Comparison of ENCODE assay signal across 14 cellular contexts in the genomic region with DNA sequence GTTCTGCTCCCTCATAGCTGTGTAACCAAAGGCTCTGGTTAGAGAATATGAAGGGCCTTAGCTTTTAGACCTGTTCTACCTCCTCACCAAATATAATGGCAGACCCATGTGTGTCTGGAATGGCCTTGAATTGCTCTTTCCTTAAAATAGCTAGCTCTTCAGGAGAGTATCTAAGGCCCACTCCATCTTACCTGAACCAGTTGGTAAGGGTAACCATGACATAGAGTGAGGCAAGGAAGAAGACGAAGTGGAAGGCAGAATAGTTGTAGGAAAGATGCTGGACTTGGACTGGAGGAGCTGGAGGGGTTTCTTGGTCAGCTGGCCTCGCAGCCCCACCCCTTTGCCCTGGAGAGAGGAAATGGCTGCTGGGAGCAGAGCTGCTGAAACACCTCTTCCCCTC. TPM values are rescaled to one million over a fixed set of nuclear protein-coding genes. Genes with fewer than 3 reads are reported as not detected.
DNase-seq lines count a peak whose midpoint lies in the region; ATAC-seq and TF ChIP-seq lines count a peak whose summit lies in the region.
"Had no signal": no experiment of that assay in that cellular context is flagged by ENCODE, and none has a peak within 500 bp of the region (broad histone marks: within the 10 kb centered on the region; RNA-seq: fewer than 3 reads in every experiment).

No MANE protein-coding gene starts in this region.

- peaks cover 35 to 75% (median 53%) of the 10 kb centered on the region in 10 experiments for H3K4me1 ChIP-seq in BLaER1 treated with 17β-estradiol and CSF1 and Interleukin-3, amounts not matched to agents 10 nM and 100 nM
- H3K4me1 ChIP-seq in HUES64 (ENCODE audit: insufficient read depth, low read length): peaks cover 40% of the 10 kb centered on the region
- H3K4me1 ChIP-seq in gastroesophageal sphincter: peaks cover 5 to 75% (median 27%) of the 10 kb centered on the region in 3 donors

- DNase-seq in chondrocyte (ENCODE audit: low spot score) (no peak), AG08396 (ENCODE audit: low spot score) (no peak), hypothalamus (lab: John Stamatoyannopoulos, UW) (no peak)
- no peak for DNase-seq in natural killer cell treated with Interleukin-12 subunit alpha and Interleukin-12 subunit beta and Interleukin-15 and Interleukin-18, amount 100 ng/mL, for 72 hours (ENCODE audit: low spot score)
- DNase-seq: NCI-H1694 treated with DMSO at 0.1 percent for 48 hours; NK-92 treated with Interleukin-12 subunit alpha and Interleukin-12 subunit beta, amount 100 ng/mL, for 24 hours; T-helper 1 cell had no signal

- no peaks in the 10 kb centered on the region for H3K27me3 ChIP-seq in BLaER1 treated with 17β-estradiol and CSF1 and Interleukin-3, amounts not matched to agents 10 nM and 100 nM
- H3K27me3 ChIP-seq in HUES64 (ENCODE audit: insufficient read depth, low read length) (no peaks in the 10 kb centered on the region), gastroesophageal sphincter (no peaks in the 10 kb centered on the region)

- ATAC-seq in natural killer cell treated with Interleukin-12 subunit alpha and Interleukin-12 subunit beta and Interleukin-15 and Interleukin-18, amount 100 ng/mL, for 72 hours: no peak
- ATAC-seq in gastroesophageal sphincter (no peak), HG03565 (IDR thresholded peaks at IDR 0.05; ENCODE audit: unreplicated experiment) (no peak)

- peaks cover 66% of the 10 kb centered on the region for H3K4me1 Mint-ChIP-seq in chondrocyte (ENCODE audit: low read depth)
- H3K4me1 Mint-ChIP-seq in natural killer cell treated with Interleukin-12 subunit alpha and Interleukin-12 subunit beta and Interleukin-15 and Interleukin-18, amount 100 ng/mL, for 72 hours (ENCODE audit: low read depth in 2 of 2): peaks cover 48 to 60% of the 10 kb centered on the region in 2 donors

- H3K9me3 Mint-ChIP-seq in chondrocyte (ENCODE audit: low read depth): no peaks in the 10 kb centered on the region
- no peaks in the 10 kb centered on the region for H3K9me3 Mint-ChIP-seq in natural killer cell treated with Interleukin-12 subunit alpha and Interleukin-12 subunit beta and Interleukin-15 and Interleukin-18, amount 100 ng/mL, for 72 hours
- H3K9me3 Mint-ChIP-seq: IgD-negative memory B cell had no signal

- H3K27me3 Mint-ChIP-seq in chondrocyte (ENCODE audit: low read depth): no peaks in the 10 kb centered on the region
- H3K27me3 Mint-ChIP-seq in natural killer cell treated with Interleukin-12 subunit alpha and Interleukin-12 subunit beta and Interleukin-15 and Interleukin-18, amount 100 ng/mL, for 72 hours: no peaks in the 10 kb centered on the region
- H3K27me3 Mint-ChIP-seq: IgD-negative memory B cell had no signal

- 90% methylated on average over 2 of the region's 2 CpGs for WGBS in HUES64
- WGBS in gastroesophageal sphincter (ENCODE audit: low coverage in 1 of 2), 2 donors: 80 to 100% methylated on average over 2 of the region's 2 CpGs

- H3K27ac ChIP-seq in BLaER1 treated with 17β-estradiol and CSF1 and Interleukin-3, amounts not matched to agents 10 nM and 100 nM: peak overlapping the region in 2 of 11 experiments; percentile 97 to 98; a peak in 2 of 22 replicates
- H3K27ac ChIP-seq in HUES64 (ENCODE audit: low read depth, low read length): peak overlapping the region; percentile 39; the same call in 1 of the 2 replicates
- peak overlapping the region in 2 of 4 donors; percentile 13 to 99 for H3K27ac ChIP-seq in gastroesophageal sphincter

- TF ChIP-seq CTCF in chondrocyte (IDR thresholded peaks at IDR 0.05) (no peak), gastroesophageal sphincter (IDR thresholded peaks at IDR 0.05) (no peak)

- 0 out of 22 replicates have a peak overlapping the region, but pooled peaks of 1 of the 11 experiments have one; percentile 5 for H3K9ac ChIP-seq in BLaER1 treated with 17β-estradiol and CSF1 and Interleukin-3, amounts not matched to agents 10 nM and 100 nM
- H3K9ac ChIP-seq in HUES64 (ENCODE audit: low read depth, low read length): no peak overlapping the region

- no peak overlapping the region; a peak in 1 of 20 replicates for H3K4me3 ChIP-seq in BLaER1 treated with 17β-estradiol and CSF1 and Interleukin-3, amounts not matched to agents 10 nM and 100 nM
- H3K4me3 ChIP-seq in HUES64 (ENCODE audit: low read length) (no peak overlapping the region), gastroesophageal sphincter (no peak overlapping the region)

- H3K9me3 ChIP-seq in BLaER1 treated with 17β-estradiol and CSF1 and Interleukin-3, amounts not matched to agents 10 nM and 100 nM (replicated peaks in 1 of 11): peaks cover 0 to 6% (median 0%) of the 10 kb centered on the region in 11 experiments; a peak in 1 of 22 replicates
- H3K9me3 ChIP-seq in HUES64 (ENCODE audit: insufficient read depth, low read depth, low read length): no peaks in the 10 kb centered on the region
- no peaks in the 10 kb centered on the region for H3K9me3 ChIP-seq in gastroesophageal sphincter

- no peak for TF ChIP-seq EP300 in gastroesophageal sphincter (IDR thresholded peaks at IDR 0.05)

- H3K36me3 ChIP-seq in BLaER1 treated with 17β-estradiol and CSF1 and Interleukin-3, amounts not matched to agents 10 nM and 100 nM: peaks cover 57 to 71% (median 70%) of the 10 kb centered on the region in 11 experiments
- H3K36me3 ChIP-seq in HUES64 (ENCODE audit: insufficient read depth, low read length) (peaks cover 59% of the 10 kb centered on the region), gastroesophageal sphincter (peaks cover 0 to 65% of the 10 kb centered on the region in 2 donors)

- peak overlapping the region in 7 of 11 experiments; percentile 78 to 98 (median 94); a peak in 10 of 22 replicates for H3K4me2 ChIP-seq in BLaER1 treated with 17β-estradiol and CSF1 and Interleukin-3, amounts not matched to agents 10 nM and 100 nM

- peak overlapping the region; percentile 97 for H3K27ac Mint-ChIP-seq in chondrocyte (ENCODE audit: unreplicated experiment)
- H3K27ac Mint-ChIP-seq in natural killer cell treated with Interleukin-12 subunit alpha and Interleukin-12 subunit beta and Interleukin-15 and Interleukin-18, amount 100 ng/mL, for 72 hours: peak overlapping the region; percentile 97

- peaks cover 23 to 59% (median 46%) of the 10 kb centered on the region in 11 experiments; a peak in 21 of 22 replicates for H4K20me1 ChIP-seq in BLaER1 treated with 17β-estradiol and CSF1 and Interleukin-3, amounts not matched to agents 10 nM and 100 nM

- peaks cover 23% of the 10 kb centered on the region for H3K36me3 Mint-ChIP-seq in chondrocyte (ENCODE audit: low read depth)
- peaks cover 30% of the 10 kb centered on the region for H3K36me3 Mint-ChIP-seq in natural killer cell treated with Interleukin-12 subunit alpha and Interleukin-12 subunit beta and Interleukin-15 and Interleukin-18, amount 100 ng/mL, for 72 hours

- TF ChIP-seq POLR2A in gastroesophageal sphincter (IDR thresholded peaks at IDR 0.05): no peak

- peak overlapping the region; percentile 43 for H3K4me3 Mint-ChIP-seq in chondrocyte (ENCODE audit: unreplicated experiment)
- no peak overlapping the region for H3K4me3 Mint-ChIP-seq in natural killer cell treated with Interleukin-12 subunit alpha and Interleukin-12 subunit beta and Interleukin-15 and Interleukin-18, amount 100 ng/mL, for 72 hours

RNA-seq across cellular contexts. Expression of gene SERF2, which starts 3.1 kb away (rescaled TPM):
- polyA plus RNA-seq in HUES64 (2013, experiment 1 of 2): 576 TPM
- polyA plus RNA-seq in HUES64 (2013, experiment 2 of 2): 606 TPM
- total RNA-seq in chondrocyte (1,300 to 1,502 TPM (median 1,498 TPM) in 3 replicates), gastroesophageal sphincter (100 to 1,000 TPM; 518 to 789 (median 702) TPM)
- total RNA-seq in natural killer cell treated with Interleukin-12 subunit alpha and Interleukin-12 subunit beta and Interleukin-15 and Interleukin-18, amount 100 ng/mL, for 72 hours: 100 to 1,000 TPM; 456 to 585 TPM

RNA-seq across cellular contexts. Expression of gene SERINC4, which starts 4.8 kb away (rescaled TPM):
- polyA plus RNA-seq in HUES64 (2013, experiment 1 of 2): not detected
- polyA plus RNA-seq in HUES64 (2013, experiment 2 of 2): not detected
- total RNA-seq in chondrocyte: not detected in 3 replicates
- under 1 TPM; 0.24 to 0.50 TPM for total RNA-seq in natural killer cell treated with Interleukin-12 subunit alpha and Interleukin-12 subunit beta and Interleukin-15 and Interleukin-18, amount 100 ng/mL, for 72 hours
- under 1 TPM in 1 of 4 donors, not detected in 3; 0.39 TPM for total RNA-seq in gastroesophageal sphincter
- total RNA-seq: H4, mononuclear cell had no signal

RNA-seq across cellular contexts. Expression of gene HYPK, which starts 5.2 kb away (rescaled TPM):
- polyA plus RNA-seq in HUES64 (2013, experiment 1 of 2): 11.9 TPM
- polyA plus RNA-seq in HUES64 (2013, experiment 2 of 2): 8.7 TPM
- total RNA-seq in chondrocyte (7.9 to 26.1 TPM (median 9.9 TPM) in 3 replicates), gastroesophageal sphincter (1 to 10 TPM; 3.7 to 8.4 (median 7.7) TPM)
- total RNA-seq in natural killer cell treated with Interleukin-12 subunit alpha and Interleukin-12 subunit beta and Interleukin-15 and Interleukin-18, amount 100 ng/mL, for 72 hours: 10 to 100 TPM; 14.3 to 15.3 TPM

RNA-seq across cellular contexts. Expression of gene ELL3, which starts 18.4 kb away (rescaled TPM):
- 2.4 TPM for polyA plus RNA-seq in HUES64 (2013, experiment 1 of 2)
- polyA plus RNA-seq in HUES64 (2013, experiment 2 of 2): 2.9 TPM
- total RNA-seq in chondrocyte: 3.3 to 8.6 TPM (median 3.6 TPM) in 3 replicates
- total RNA-seq in natural killer cell treated with Interleukin-12 subunit alpha and Interleukin-12 subunit beta and Interleukin-15 and Interleukin-18, amount 100 ng/mL, for 72 hours: under 1 TPM; 0.26 to 0.86 TPM
- total RNA-seq in gastroesophageal sphincter: 1 to 10 TPM; 5.1 to 6.6 (median 5.8) TPM

RNA-seq across cellular contexts. Expression of gene MFAP1, which starts 29.3 kb away (rescaled TPM):
- polyA plus RNA-seq in HUES64 (2013, experiment 1 of 2): 32.9 TPM
- polyA plus RNA-seq in HUES64 (2013, experiment 2 of 2): 37.7 TPM
- total RNA-seq in chondrocyte (26.2 to 35.0 TPM (median 26.3 TPM) in 3 replicates), gastroesophageal sphincter (10 to 100 TPM; 16.5 to 27.2 (median 19.7) TPM)
- 10 to 100 TPM; 30.4 to 37.4 TPM for total RNA-seq in natural killer cell treated with Interleukin-12 subunit alpha and Interleukin-12 subunit beta and Interleukin-15 and Interleukin-18, amount 100 ng/mL, for 72 hours
